Comparison of ENCODE assay signal across 8 cellular contexts in the genomic region with DNA sequence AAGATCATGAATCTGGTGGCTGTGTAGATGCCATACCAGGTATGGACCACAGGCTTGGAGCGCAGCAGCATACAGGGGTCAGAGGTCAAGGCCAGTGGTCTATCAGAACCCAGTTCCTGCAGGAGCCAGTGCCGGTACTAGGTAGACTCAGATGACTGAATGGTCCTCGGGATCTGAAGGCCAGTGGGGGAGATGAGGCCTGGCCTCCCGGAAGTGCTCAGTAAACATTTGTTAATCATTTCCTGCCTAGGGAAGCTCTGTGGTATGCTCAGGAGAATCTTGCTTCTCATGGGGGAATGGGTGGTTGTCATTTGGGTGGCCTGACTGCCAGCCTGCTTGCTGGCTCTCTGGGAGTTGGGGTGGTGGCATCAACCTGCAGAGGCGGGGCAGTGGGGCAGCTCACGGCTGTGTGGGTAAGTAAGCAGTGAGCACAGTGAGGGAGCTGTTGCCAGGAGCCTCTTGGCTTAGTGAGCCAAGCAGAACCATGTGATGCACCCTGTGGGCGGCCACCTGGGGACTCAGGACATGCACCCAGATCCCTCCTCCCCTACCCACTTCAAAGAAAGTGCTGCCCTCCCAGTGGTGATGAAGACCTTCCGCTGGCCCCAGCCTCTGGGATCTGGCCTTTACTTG. TPM values are rescaled to one million over a fixed set of nuclear protein-coding genes. Genes with fewer than 3 reads are reported as not detected.
DNase-seq lines count a peak whose midpoint lies in the region; ATAC-seq, FAIRE-seq and TF ChIP-seq lines count a peak whose summit lies in the region.

No MANE protein-coding gene starts in this region.

- CTCF ChIA-PET in HepG2 (lab: Yijun Ruan, JAX; ENCODE audit: low intra/inter-chr PET ratio, low total read pairs) = no interaction called here

- H3K4me2 ChIP-seq in GM23248 (ENCODE audit: unreplicated experiment) = peak overlapping the region; percentile 9
- peak overlapping the region; percentile 50 for H3K4me2 ChIP-seq in HepG2 (ENCODE audit: low read depth, low read length)

- TF ChIP-seq RAD21 in HepG2 (CRISPR knock-in tag; IDR thresholded peaks at IDR 0.05) = no peak

- H3K9me3 Mint-ChIP-seq in activated T-cell treated with anti-CD3 and anti-CD28 coated beads, Interleukin-2, amount 50 U/mL, for 4 hours = no peaks in the 10 kb centered on the region

- BruUV-seq in HepG2 (replicated peaks; lab: Mats Ljungman, UMichigan) = no TSS peak

- H3K9ac ChIP-seq in GM23248 = no peak overlapping the region
- no peak overlapping the region for H3K9ac ChIP-seq in HepG2 (ENCODE audit: insufficient read depth, low read depth, low read length)

- no peaks in the 10 kb centered on the region for H3K9me2 ChIP-seq in GM23248 (ENCODE audit: insufficient read depth)

- DNase-seq in EH (ENCODE audit: low read depth) (peak; percentile 79), GM23248 (peak; percentile 49), NCI-H2029 (lab: John Stamatoyannopoulos, UW) (peak; percentile 76), HepG2 (ENCODE audit: low spot score) (peak; percentile 71), mesenteric fat pad (ENCODE audit: low spot score) (no peak), anterior cingulate cortex (lab: John Stamatoyannopoulos, UW) (no peak), GDM1 (lab: John Stamatoyannopoulos, UW) (no peak)
- peak; percentile 36 for DNase-seq in activated T-cell treated with anti-CD3 and anti-CD28 coated beads, Interleukin-2, amount 50 U/mL, for 4 hours

- H3K79me2 ChIP-seq in GM23248 (ENCODE audit: insufficient read depth) = peaks cover 100% of the 10 kb centered on the region
- no peaks in the 10 kb centered on the region for H3K79me2 ChIP-seq in HepG2 (ENCODE audit: insufficient read depth, low read length)

- H2AFZ ChIP-seq in GM23248 (no peak overlapping the region), HepG2 (ENCODE audit: low read length) (no peak overlapping the region)

- 75% methylated on average over 8 of the region's 8 CpGs for WGBS in GM23248 (ENCODE audit: low coverage in 1 of 2, low lambda C conversion rate in 2 of 2, missing lambda C conversion rate in 2 of 2), 2 experiments
- WGBS in HepG2 (ENCODE audit: low lambda C conversion rate) = 83% methylated on average over 1 of the region's 8 CpGs

- TF ChIP-seq EP300 in HepG2 (IDR thresholded peaks at IDR 0.05; ENCODE audit: low read depth in 2 of 2, low read length in 2 of 2) = no peak
- TF ChIP-seq EP300 in HepG2 (CRISPR knock-in tag; IDR thresholded peaks at IDR 0.05; ENCODE audit: borderline replicate concordance) = no peak

- no peaks in the 10 kb centered on the region for H4K20me1 ChIP-seq in GM23248 (ENCODE audit: insufficient read depth)
- no peaks in the 10 kb centered on the region for H4K20me1 ChIP-seq in HepG2 (ENCODE audit: insufficient read depth, low read length)

- peaks cover 3% of the 10 kb centered on the region; the same call in 1 of the 2 replicates for H3F3A ChIP-seq in GM23248 (ENCODE audit: insufficient read depth)

- no peaks in the 10 kb centered on the region for H3K27me3 Mint-ChIP-seq in activated T-cell treated with anti-CD3 and anti-CD28 coated beads, Interleukin-2, amount 50 U/mL, for 4 hours (ENCODE audit: low read depth)

- peak overlapping the region; percentile 37 for H3K4me3 Mint-ChIP-seq in activated T-cell treated with anti-CD3 and anti-CD28 coated beads, Interleukin-2, amount 50 U/mL, for 4 hours

- in situ Hi-C loops in GM23248 (cut with MboI) = no loop called here
- in situ Hi-C loops in HepG2 (cut with HindIII; ENCODE audit: extremely low pct_ligation_motif_present, low pct_unique_long_range_greater_than_20kb) = no loop called here

- H3K36me3 ChIP-seq in GM23248 (ENCODE audit: low read depth) (no peaks in the 10 kb centered on the region), HepG2 (replicated peaks in 1 of 2; ENCODE audit: control insufficient read depth in 1 of 2, insufficient read depth in 2 of 2, low read length in 2 of 2) (no peaks in the 10 kb centered on the region)

- POLR2A ChIA-PET in HepG2 (lab: Yijun Ruan, JAX) = interaction anchor here (1.0 kb wide), 1 partner anchor 15 kb away, joined by 5 read pairs; no protein-coding TSS in a partner anchor

- H3K4me1 Mint-ChIP-seq in activated T-cell treated with anti-CD3 and anti-CD28 coated beads, Interleukin-2, amount 50 U/mL, for 4 hours (ENCODE audit: low read depth) = peaks cover 89% of the 10 kb centered on the region

- H3K27me3 ChIP-seq in GM23248 (replicated peaks; ENCODE audit: insufficient read depth) = no peaks in the 10 kb centered on the region
- H3K27me3 ChIP-seq in HepG2 (ENCODE audit: control insufficient read depth in 1 of 2, insufficient read depth in 2 of 2, low read length in 2 of 2) = no peaks in the 10 kb centered on the region

- peak; percentile 8 for FAIRE-seq in HepG2 (lab: Jason Lieb, UNC)

- H3K9me3 ChIP-seq in GM23248 (ENCODE audit: low read depth) = no peaks in the 10 kb centered on the region
- H3K9me3 ChIP-seq in HepG2 (ENCODE audit: low read length) = no peaks in the 10 kb centered on the region

- H3K4me3 ChIP-seq in GM23248 = no peak overlapping the region
- H3K4me3 ChIP-seq in HepG2 (replicated peaks in 1 of 3; ENCODE audit: insufficient read depth in 1 of 3, low read depth in 2 of 3, low read length in 3 of 3) = no peak overlapping the region

- peak in 1 of 2 donors; percentile 3 for ATAC-seq in activated T-cell treated with anti-CD3 and anti-CD28 coated beads, Interleukin-2, amount 50 U/mL, for 4 hours
- ATAC-seq in HepG2 = peak; percentile 97

- H3K4me1 ChIP-seq in GM23248 (ENCODE audit: insufficient read depth) (peaks cover 10% of the 10 kb centered on the region), HepG2 (ENCODE audit: insufficient read depth, low read length) (peaks cover 23% of the 10 kb centered on the region)

- no peak overlapping the region for H3K27ac ChIP-seq in GM23248
- no peak overlapping the region for H3K27ac ChIP-seq in HepG2 (ENCODE audit: extremely low read length, insufficient read depth, low read length)

- peaks cover 2% of the 10 kb centered on the region for H3K36me3 Mint-ChIP-seq in activated T-cell treated with anti-CD3 and anti-CD28 coated beads, Interleukin-2, amount 50 U/mL, for 4 hours (ENCODE audit: insufficient read depth)

- no peak for TF ChIP-seq CTCF in HepG2 (CRISPR knock-in tag; IDR thresholded peaks at IDR 0.05)

- TF ChIP-seq POLR2A in HepG2 (IDR thresholded peaks at IDR 0.05; ENCODE audit: insufficient read depth in 1 of 2, low read depth in 2 of 2, low read length in 2 of 2) = no peak

- intact Hi-C loops in HepG2 (cut with micrococcal nuclease; ENCODE audit: unreplicated experiment) = no loop called here

TF ChIP-seq in HepG2, 621 proteins besides CTCF, POLR2A, EP300 and RAD21 (continues in another document):
- no peak for TF ChIP-seq TSC22D2 (CRISPR knock-in tag; IDR thresholded peaks at IDR 0.05; ENCODE audit: borderline replicate concordance)
- TF ChIP-seq PHB2 (IDR thresholded peaks at IDR 0.05; ENCODE audit: partially characterized antibody) = no peak
- peak; percentile 60; the same call in 1 of the 2 replicates for TF ChIP-seq ZNF292 (CRISPR knock-in tag; IDR thresholded peaks at IDR 0.05; ENCODE audit: borderline replicate concordance, low read depth)
- TF ChIP-seq SAP130 (CRISPR knock-in tag; IDR thresholded peaks at IDR 0.05; ENCODE audit: low read depth) = peak; percentile 62; the same call in 1 of the 2 replicates
- TF ChIP-seq ISL2 (CRISPR knock-in tag; IDR thresholded peaks at IDR 0.05) = no peak
- no peak for TF ChIP-seq ZNF260 (CRISPR knock-in tag; IDR thresholded peaks at IDR 0.05; ENCODE audit: borderline replicate concordance, low read depth)
- no peak for TF ChIP-seq ELF4 (CRISPR knock-in tag; IDR thresholded peaks at IDR 0.05; ENCODE audit: borderline replicate concordance)
- TF ChIP-seq PRMT3 (CRISPR knock-in tag; IDR thresholded peaks at IDR 0.05; ENCODE audit: borderline replicate concordance, low read depth) = no peak
- TF ChIP-seq TCF7 (IDR thresholded peaks at IDR 0.05; ENCODE audit: low read depth) = no peak

RNA-seq across cellular contexts. Expression of a gene that starts 33.0 kb away (rescaled TPM):
- total RNA-seq in GM23248 (2014; rRNA removed; shearing (Covaris generic)) = 9.5 and 10.0 TPM in 2 replicates
- polyA plus RNA-seq in GM23248 (2016; fragmentation: Nextera tagmentation; extraction: Ambion mirVana) (4.1 and 4.5 TPM in 2 replicates), HepG2 (2011; rRNA removed) (1.2 and 1.5 TPM in 2 replicates)
- total RNA-seq in activated T-cell treated with anti-CD3 and anti-CD28 coated beads, Interleukin-2, amount 50 U/mL, for 4 hours = 10 to 100 TPM; 13.8 to 22.3 (median 19.0) TPM
- total RNA-seq in HepG2 (2016; rRNA removed; fragmentation: Illumina TruSeq; extraction: Trizol) (0.95 and 1.0 TPM in 2 replicates), mesenteric fat pad (24.0 TPM)
- 0.61 and 0.79 TPM in 2 replicates for total RNA-seq in HepG2 (2016; cell fraction: cytosol; rRNA removed; fragmentation: Illumina TruSeq; extraction: Trizol; ENCODE audit: low read depth)
- total RNA-seq in HepG2 (2016; cell fraction: insoluble cytoplasmic fraction; rRNA removed; fragmentation: Illumina TruSeq; extraction: Trizol) = 0.89 and 1.4 TPM in 2 replicates
- total RNA-seq in HepG2 (2016; cell fraction: membrane; rRNA removed; fragmentation: Illumina TruSeq; extraction: Trizol) = 0.79 and 1.2 TPM in 2 replicates
- 1.9 TPM in 2 replicates for total RNA-seq in HepG2 (2016; cell fraction: nucleus; rRNA removed; fragmentation: Illumina TruSeq; extraction: Trizol)
- 1.1 and 1.5 TPM in 2 replicates for polyA plus RNA-seq in HepG2 (2011; cell fraction: cytosol; rRNA removed)
- 1.1 and 1.8 TPM in 2 replicates for polyA plus RNA-seq in HepG2 (2011; cell fraction: nucleus; rRNA removed)
- 2.1 and 2.2 TPM in 2 replicates for polyA plus RNA-seq in HepG2 (2012)
- 0.49 and 0.50 TPM in 2 replicates for polyA plus RNA-seq in HepG2 (2016; cell fraction: cytosol; fragmentation: Illumina TruSeq; extraction: Trizol; ENCODE audit: low read depth)
- 0.56 and 0.70 TPM in 2 replicates for polyA plus RNA-seq in HepG2 (2016; cell fraction: insoluble cytoplasmic fraction; fragmentation: Illumina TruSeq; extraction: Trizol; ENCODE audit: low read depth)
- 0.86 and 1.2 TPM in 2 replicates for polyA plus RNA-seq in HepG2 (2016; cell fraction: membrane; fragmentation: Illumina TruSeq; extraction: Trizol; ENCODE audit: low read depth)
- 2.0 TPM in 2 replicates for polyA plus RNA-seq in HepG2 (2016; cell fraction: nucleus; fragmentation: Illumina TruSeq; extraction: Trizol; ENCODE audit: insufficient read depth, low read depth)
- 1.9 and 21.7 TPM in 2 replicates for polyA minus RNA-seq in HepG2 (2011; rRNA and poly(A)+ RNA removed; ENCODE audit: low replicate concordance)
- polyA minus RNA-seq in HepG2 (2011; cell fraction: cytosol; rRNA and poly(A)+ RNA removed) = 2.8 and 3.1 TPM in 2 replicates
- 2.7 and 3.6 TPM in 2 replicates for polyA minus RNA-seq in HepG2 (2011; cell fraction: nucleus; rRNA and poly(A)+ RNA removed)

Comparison
In these comparisons a context has a peak if more than half of its experiments do, and no peak if none do; other contexts are left out.
1. DNase-seq: peak in EH (single experiment), GM23248 (single experiment), NCI-H2029 (single experiment), activated T-cell treated with anti-CD3 and anti-CD28 coated beads, Interleukin-2, amount 50 U/mL, for 4 hours (single experiment) and HepG2 (single experiment); none in mesenteric fat pad (single experiment), anterior cingulate cortex (0 of 58) and GDM1 (single experiment).